Comparison of ENCODE assay signal across 15 cellular contexts in the genomic region with DNA sequence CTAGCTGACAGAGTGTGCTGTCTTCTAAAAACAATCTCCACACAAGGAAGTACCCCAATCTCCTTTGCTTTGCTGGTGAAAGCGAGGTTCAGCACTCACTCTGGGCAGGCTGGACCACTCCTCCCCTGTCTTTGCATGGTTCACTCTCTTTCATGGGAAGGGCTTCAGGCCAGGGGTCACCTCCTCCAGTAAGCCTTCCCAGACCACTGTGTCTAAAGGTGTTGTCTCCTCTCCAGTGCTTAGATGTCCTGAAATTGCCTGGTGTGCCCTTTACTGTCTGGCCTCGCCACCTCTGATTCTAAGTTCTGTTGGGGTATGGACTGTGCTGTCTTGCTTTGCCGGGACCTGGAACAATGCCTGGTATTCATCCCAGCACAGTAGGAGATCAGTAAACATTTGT. TPM values are rescaled to one million over a fixed set of nuclear protein-coding genes. Genes with fewer than 3 reads are reported as not detected.
A peak's percentile ranks its signal among the peaks of the same experiment; 100 is the strongest.
DNase-seq lines count a peak whose midpoint lies in the region; ATAC-seq and TF ChIP-seq lines count a peak whose summit lies in the region.
"Had no signal": no experiment of that assay in that cellular context is flagged by ENCODE, and none has a peak within 500 bp of the region (broad histone marks: within the 10 kb centered on the region; RNA-seq: fewer than 3 reads in every experiment).

No MANE protein-coding gene starts in this region.

- H3K4me1 ChIP-seq in H9 (ENCODE audit: insufficient read depth, low read length) (no peaks in the 10 kb centered on the region), PC-9 (replicated peaks; ENCODE audit: insufficient read depth) (peaks cover 9% of the 10 kb centered on the region)

- DNase-seq in H9 = no peak
- peak; percentile 57 for DNase-seq in islet precursor cell
- DNase-seq in PC-9 = no peak
- no peak for DNase-seq in NCI-H2107 treated with DMSO at 0.1 percent for 48 hours (lab: John Stamatoyannopoulos, UW; ENCODE audit: unreplicated experiment)
- DNase-seq in RWPE1 (ENCODE audit: low spot score) = no peak
- DNase-seq: C1 segment of cervical spinal cord, MV-4-11, NCI-H1417 treated with DMSO at 0.1 percent for 48 hours, NCI-H2029 treated with DMSO at 0.1 percent for 48 hours, NCI-H526, Right ventricle myocardium superior, SW 1271 had no signal

- H3K9me3 ChIP-seq in H9 (ENCODE audit: control insufficient read depth, low read depth, low read length) (no peaks in the 10 kb centered on the region), SU-DHL-6 (ENCODE audit: insufficient read depth, low read length) (no peaks in the 10 kb centered on the region), PC-9 (ENCODE audit: insufficient read depth, low read depth) (no peaks in the 10 kb centered on the region)

- H3K36me3 ChIP-seq in SU-DHL-6 (ENCODE audit: low read length) = no peaks in the 10 kb centered on the region
- H3K36me3 ChIP-seq in PC-9 (ENCODE audit: low read depth) = no peaks in the 10 kb centered on the region

- no peak overlapping the region for H2AK5ac ChIP-seq in H9 (ENCODE audit: insufficient read length, low read length)

- H2BK15ac ChIP-seq in H9 (ENCODE audit: low read depth, low read length) = no peak overlapping the region

- no TSS peak for BruUV-seq in PC-9 (replicated peaks; lab: Mats Ljungman, UMichigan)

- H3K27me3 Mint-ChIP-seq in H9 (ENCODE audit: low read depth) = no peaks in the 10 kb centered on the region

- H3K9me3 Mint-ChIP-seq in H9 = no peaks in the 10 kb centered on the region

- no peak for TF ChIP-seq CTCF in H9 (conservative IDR thresholded peaks at IDR 0.05)
- TF ChIP-seq CTCF in SU-DHL-6 (IDR thresholded peaks at IDR 0.05; ENCODE audit: insufficient read depth, low read length, poor library complexity, severe bottlenecking) = no peak
- TF ChIP-seq CTCF in PC-9 (conservative IDR thresholded peaks at IDR 0.05) = no peak
- TF ChIP-seq CTCF in RWPE1 (conservative IDR thresholded peaks at IDR 0.05; ENCODE audit: low read depth) = no peak

- no peak overlapping the region for H3K9ac ChIP-seq in H9 (ENCODE audit: extremely low read depth, insufficient read length, low read length)
- H3K9ac ChIP-seq in SU-DHL-6 (ENCODE audit: low read length) = peak overlapping the region; percentile 56

- H3K4ac ChIP-seq in H9 (ENCODE audit: low read depth, low read length) = no peak overlapping the region

- no peak overlapping the region for H4K91ac ChIP-seq in H9 (ENCODE audit: insufficient read length, low read depth, low read length)

- H3K27ac ChIP-seq in H9 (ENCODE audit: insufficient read length, low read depth, low read length) (no peak overlapping the region), SU-DHL-6 (ENCODE audit: low read depth, low read length) (peak overlapping the region; percentile 81), PC-9 (no peak overlapping the region), RWPE1 (no peak overlapping the region)

- H3K4me3 Mint-ChIP-seq in H9 = no peak overlapping the region

- H2AFZ ChIP-seq in H9 (ENCODE audit: low read length) = no peak overlapping the region
- peak overlapping the region; percentile 92 for H2AFZ ChIP-seq in SU-DHL-6 (ENCODE audit: low read depth, low read length, severe bottlenecking)
- H2AFZ ChIP-seq in PC-9 = no peak overlapping the region

- H3F3A ChIP-seq in SU-DHL-6 (ENCODE audit: insufficient read depth) = peaks cover 30% of the 10 kb centered on the region
- no peaks in the 10 kb centered on the region for H3F3A ChIP-seq in PC-9 (ENCODE audit: insufficient read depth, low read depth)

- CTCF ChIA-PET in PC-9 (lab: Charles Lee) = no interaction called here
- CTCF ChIA-PET in RWPE1 (lab: Yijun Ruan, JAX) = interaction anchor here (0.6 kb wide), 1 partner anchor 16 kb away, joined by 3 read pairs; no protein-coding TSS in a partner anchor

- no peak overlapping the region for H4K8ac ChIP-seq in H9 (replicated peaks; ENCODE audit: insufficient read length, low read depth, low read length)

- no peak overlapping the region for H3K56ac ChIP-seq in H9 (ENCODE audit: insufficient read length, low read depth, low read length)

- WGBS in H9 (ENCODE audit: extremely low coverage, insufficient read length, low lambda C conversion rate) = no CpG with 5 or more reads among the region's 3 CpGs

- no peak overlapping the region; the same call in 1 of the 2 replicates for H3K14ac ChIP-seq in H9 (ENCODE audit: insufficient read depth, low read length)

- no peaks in the 10 kb centered on the region for H3K27me3 ChIP-seq in H9 (ENCODE audit: insufficient read depth, low read length)
- H3K27me3 ChIP-seq in SU-DHL-6 (ENCODE audit: low read length) = no peaks in the 10 kb centered on the region
- no peaks in the 10 kb centered on the region for H3K27me3 ChIP-seq in PC-9 (ENCODE audit: insufficient read depth, low read depth)

- intact Hi-C loops in PC-9 (cut with micrococcal nuclease; ENCODE audit: unreplicated experiment) = no loop called here

- no peak overlapping the region for H4K5ac ChIP-seq in H9 (ENCODE audit: insufficient read length, low read depth, low read length)

- no peak overlapping the region for H3K18ac ChIP-seq in H9 (ENCODE audit: insufficient read length, low read depth, low read length)

- no peak overlapping the region for H2BK120ac ChIP-seq in H9 (ENCODE audit: low read depth, low read length, poor library complexity, severe bottlenecking)

- no peak overlapping the region for H2BK20ac ChIP-seq in H9 (ENCODE audit: low read depth, low read length, poor library complexity, severe bottlenecking)

- H3K27ac Mint-ChIP-seq in H9 = peak overlapping the region in 2 of 3 experiments; percentile 4 to 64; a peak in 3 of 7 replicates

- no peak for ATAC-seq in HG03039 (IDR thresholded peaks at IDR 0.05; ENCODE audit: unreplicated experiment)
- ATAC-seq: HCT116 had no signal

- no peak overlapping the region for H3K23ac ChIP-seq in H9 (ENCODE audit: insufficient read length, low read depth, low read length)

- no peak overlapping the region for H2BK5ac ChIP-seq in H9 (ENCODE audit: insufficient read length, low read length)

- H3K79me2 ChIP-seq in H9 (ENCODE audit: insufficient read depth, low read length) = no peaks in the 10 kb centered on the region
- no peaks in the 10 kb centered on the region for H3K79me2 ChIP-seq in SU-DHL-6 (ENCODE audit: insufficient read depth, low read length)
- H3K79me2 ChIP-seq in PC-9 (ENCODE audit: low read depth) = no peaks in the 10 kb centered on the region

- no peak overlapping the region for H2BK12ac ChIP-seq in H9 (ENCODE audit: insufficient read length, low read depth, low read length)

- H3K4me2 ChIP-seq in H9 (ENCODE audit: insufficient read depth, insufficient read length, low read length) (no peak overlapping the region), SU-DHL-6 (ENCODE audit: low read depth, low read length, poor library complexity, severe bottlenecking) (peak overlapping the region; percentile 65), PC-9 (no peak overlapping the region)

- no peaks in the 10 kb centered on the region for H4K20me1 ChIP-seq in H9 (ENCODE audit: control insufficient read depth, insufficient read depth, insufficient read length)
- H4K20me1 ChIP-seq in SU-DHL-6 (ENCODE audit: low read depth, low read length) = no peaks in the 10 kb centered on the region
- no peaks in the 10 kb centered on the region for H4K20me1 ChIP-seq in PC-9 (ENCODE audit: insufficient read depth)

- no peak overlapping the region for H3T11ph ChIP-seq in H9 (ENCODE audit: low read length)

- H3K9me2 ChIP-seq in SU-DHL-6 (replicated peaks; ENCODE audit: insufficient read depth, low read length) = no peaks in the 10 kb centered on the region
- no peaks in the 10 kb centered on the region for H3K9me2 ChIP-seq in PC-9 (ENCODE audit: insufficient read depth)

- peak overlapping the region; percentile 40 for H3K4me3 ChIP-seq in SU-DHL-6 (ENCODE audit: insufficient read depth, low read length, poor library complexity, severe bottlenecking)
- no peak overlapping the region for H3K4me3 ChIP-seq in PC-9

- no peaks in the 10 kb centered on the region for H3K36me3 Mint-ChIP-seq in H9 (ENCODE audit: insufficient read depth in 1 of 3, low read depth in 3 of 3)

- peaks cover 5 to 11% of the 10 kb centered on the region in 2 experiments for H3K4me1 Mint-ChIP-seq in H9

- H3K79me1 ChIP-seq in H9 (ENCODE audit: insufficient read depth, low read depth, low read length, poor library complexity, severe bottlenecking) = no peaks in the 10 kb centered on the region

- POLR2A ChIA-PET in PC-9 (lab: Charles Lee; ENCODE audit: unreplicated experiment) (no interaction called here), RWPE1 (lab: Yijun Ruan, JAX; ENCODE audit: low non-redundant PET) (no interaction called here)

- H3K23me2 ChIP-seq in H9 (ENCODE audit: insufficient read length, low read depth, low read length, poor library complexity, severe bottlenecking) = no peaks in the 10 kb centered on the region

RNA-seq across cellular contexts. Expression of a gene that starts 34.6 kb away (rescaled TPM):
- 234 and 244 TPM in 2 replicates for total RNA-seq in H9 (2021)
- total RNA-seq in PC-9 (2021) = 161 and 175 TPM in 2 replicates

RNA-seq across cellular contexts. Expression of a gene that starts 35.5 kb away (rescaled TPM):
- total RNA-seq in H9 (2021) (2.4 and 3.5 TPM in 2 replicates), PC-9 (2021) (9.3 and 11.7 TPM in 2 replicates)
